In genomic region chr16:79071424-79071823, GRCh38 we compare ENCODE assay signal across 18 cellular contexts.
DNase-seq lines count a peak whose midpoint lies in the region; ATAC-seq and TF ChIP-seq lines count a peak whose summit lies in the region.
"Had no signal": no experiment of that assay in that cellular context is flagged by ENCODE, and none has a peak within 500 bp of the region (broad histone marks: within the 10 kb centered on the region; RNA-seq: fewer than 3 reads in every experiment).

No MANE protein-coding gene starts in this region.

- in situ Hi-C loops in G401 (cut with HindIII; ENCODE audit: low sequenced_read_pairs) = no loop called here

- H3K36me3 ChIP-seq in BLaER1 = no peaks in the 10 kb centered on the region
- no peaks in the 10 kb centered on the region for H3K36me3 ChIP-seq in body of pancreas (replicated peaks in 1 of 2; ENCODE audit: insufficient read depth in 1 of 2, low read depth in 2 of 2)
- no peaks in the 10 kb centered on the region for H3K36me3 ChIP-seq in colonic mucosa

- H3K4me1 Mint-ChIP-seq in natural killer cell = peaks cover 46 to 52% of the 10 kb centered on the region in 2 donors

- ATAC-seq in body of pancreas = no peak
- peak in 1 of 3 donors; percentile 17 for ATAC-seq in natural killer cell
- no peak for ATAC-seq in HG03520 (IDR thresholded peaks at IDR 0.05; ENCODE audit: unreplicated experiment)
- ATAC-seq in HG02678 (IDR thresholded peaks at IDR 0.05; ENCODE audit: unreplicated experiment) = no peak
- ATAC-seq: activated CD8-positive, alpha-beta memory T cell treated with anti-CD3 and anti-CD28 coated beads, Interleukin-2, amount 10 ng/mL, durations not matched to agents 7 days and 5 days; naive thymus-derived CD4-positive, alpha-beta T cell had no signal

- no peaks in the 10 kb centered on the region for H3K27me3 ChIP-seq in BLaER1
- no peaks in the 10 kb centered on the region for H3K27me3 ChIP-seq in body of pancreas
- no peaks in the 10 kb centered on the region for H3K27me3 ChIP-seq in colonic mucosa

- H3K9me3 Mint-ChIP-seq in natural killer cell = no peaks in the 10 kb centered on the region
- H3K9me3 Mint-ChIP-seq: activated B cell treated with CpG ODN at 0.5 μM for 24 hours; naive thymus-derived CD4-positive, alpha-beta T cell; T-helper 1 cell treated with Interleukin-12 subunit alpha and Interleukin-12 subunit beta and Interleukin-4 antibody, amounts not matched to agents 30 μg/mL and 1 μg/mL, for 36 hours had no signal

- H3K9me3 ChIP-seq in BLaER1 (no peaks in the 10 kb centered on the region), body of pancreas (no peaks in the 10 kb centered on the region), colonic mucosa (no peaks in the 10 kb centered on the region)
- H3K9me3 ChIP-seq: Caco-2 had no signal

- no peaks in the 10 kb centered on the region for H4K20me1 ChIP-seq in BLaER1

- H3K27me3 Mint-ChIP-seq in natural killer cell (ENCODE audit: low read depth in 2 of 2) = peaks cover 2 to 7% of the 10 kb centered on the region in 2 donors

- peak overlapping the region; percentile 39 to 65 for H3K27ac Mint-ChIP-seq in natural killer cell
- H3K27ac Mint-ChIP-seq: activated B cell treated with CpG ODN at 0.5 μM for 24 hours; activated CD8-positive, alpha-beta memory T cell treated with anti-CD3 and anti-CD28 coated beads, Interleukin-2, amount 10 ng/mL, durations not matched to agents 7 days and 5 days; naive thymus-derived CD4-positive, alpha-beta T cell; T-helper 1 cell treated with Interleukin-12 subunit alpha and Interleukin-12 subunit beta and Interleukin-4 antibody, amounts not matched to agents 30 μg/mL and 1 μg/mL, for 36 hours had no signal

- peak; percentile 57 for DNase-seq in G401 (ENCODE audit: low spot score)
- DNase-seq in body of pancreas = peak; percentile 16 to 45 (median 37)
- DNase-seq in natural killer cell = no peak
- DNase-seq in GM19240 (ENCODE audit: insufficient read length, low spot score) = no peak
- no peak for DNase-seq in colonic mucosa
- DNase-seq: activated B cell treated with CpG ODN at 0.5 μM for 24 hours; activated CD8-positive, alpha-beta memory T cell treated with anti-CD3 and anti-CD28 coated beads, Interleukin-2, amount 10 ng/mL, durations not matched to agents 7 days and 5 days; Caco-2; effector CD4-positive, alpha-beta T cell; naive thymus-derived CD4-positive, alpha-beta T cell; NCI-H1417 treated with DMSO at 0.1 percent for 48 hours; NCI-H82; stimulated activated CD4-positive, alpha-beta T cell treated with anti-CD3 and anti-CD28 coated beads, Interleukin-15, amount 100 ng/mL, for 24 hours had no signal

- H3K9ac ChIP-seq in BLaER1 (no peak overlapping the region), colonic mucosa (ENCODE audit: low read depth in 2 of 2, low read length in 2 of 2) (no peak overlapping the region)

- TF ChIP-seq POLR2A in body of pancreas (IDR thresholded peaks at IDR 0.05) = no peak

- H3K27ac ChIP-seq in BLaER1 (no peak overlapping the region), body of pancreas (no peak overlapping the region), colonic mucosa (no peak overlapping the region)
- H3K27ac ChIP-seq: HL-60 had no signal

- TF ChIP-seq CTCF in body of pancreas (IDR thresholded peaks at IDR 0.05) (no peak), natural killer cell (IDR thresholded peaks at IDR 0.05) (no peak), colonic mucosa (IDR thresholded peaks at IDR 0.05) (no peak)

- intact Hi-C loops in body of pancreas (cut with DNase I) (no loop called here), natural killer cell (cut with micrococcal nuclease) (no loop called here), colonic mucosa (cut with DNase I) (no loop called here)

- no peak overlapping the region for H3K4me3 Mint-ChIP-seq in natural killer cell
- H3K4me3 Mint-ChIP-seq: activated B cell treated with CpG ODN at 0.5 μM for 24 hours; activated CD8-positive, alpha-beta memory T cell treated with anti-CD3 and anti-CD28 coated beads, Interleukin-2, amount 10 ng/mL, durations not matched to agents 7 days and 5 days; naive thymus-derived CD4-positive, alpha-beta T cell; T-helper 1 cell treated with Interleukin-12 subunit alpha and Interleukin-12 subunit beta and Interleukin-4 antibody, amounts not matched to agents 30 μg/mL and 1 μg/mL, for 36 hours had no signal

- 46 to 61% methylated on average over 4 of the region's 4 CpGs for WGBS in body of pancreas, 2 donors

- H3K4me1 ChIP-seq in BLaER1 (peaks cover 10% of the 10 kb centered on the region), body of pancreas (peaks cover 5% of the 10 kb centered on the region), colonic mucosa (no peaks in the 10 kb centered on the region)
- H3K4me1 ChIP-seq: Caco-2 had no signal

- H3K4me2 ChIP-seq in BLaER1 = peak overlapping the region; percentile 20; the same call in 1 of the 2 replicates

- no peaks in the 10 kb centered on the region for H3K36me3 Mint-ChIP-seq in natural killer cell
- H3K36me3 Mint-ChIP-seq: activated CD8-positive, alpha-beta memory T cell treated with anti-CD3 and anti-CD28 coated beads, Interleukin-2, amount 10 ng/mL, durations not matched to agents 7 days and 5 days had no signal

- H3K4me3 ChIP-seq in BLaER1 (no peak overlapping the region), body of pancreas (no peak overlapping the region), colonic mucosa (no peak overlapping the region)

Comparison
In these comparisons a context has a peak if more than half of its experiments do, and no peak if none do; other contexts are left out.
1. DNase-seq: peak in G401 (single experiment) and body of pancreas (4 of 4); none in natural killer cell (single experiment), GM19240 (single experiment) and colonic mucosa (single experiment).